30 cellular contexts compared by ENCODE assay signal in the genomic region with DNA sequence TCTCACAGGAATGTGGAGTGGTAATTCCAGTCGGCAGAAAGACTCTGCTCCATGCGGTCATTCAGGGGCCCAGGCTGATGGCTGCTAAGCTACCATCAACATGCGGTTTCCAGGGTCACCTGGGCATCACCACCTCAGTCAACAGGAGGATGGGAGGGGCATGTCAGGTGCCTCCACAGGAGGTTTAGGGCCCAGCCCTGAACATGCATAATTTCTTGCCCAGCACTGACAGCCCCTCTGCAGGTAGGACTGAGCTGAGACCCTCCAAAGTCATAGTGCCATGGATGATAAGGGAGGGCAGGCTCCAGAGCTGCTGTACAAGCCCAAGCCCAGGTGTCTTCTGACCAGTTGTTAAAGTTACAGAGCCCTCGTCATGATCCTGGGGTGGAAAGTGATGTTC.
"Had no signal": no experiment of that assay in that cellular context is flagged by ENCODE, and none has a peak within 500 bp of the region (broad histone marks: within the 10 kb centered on the region; RNA-seq: fewer than 3 reads in every experiment).

No MANE protein-coding gene starts in this region.

- DNase-seq: activated CD4-positive, alpha-beta memory T cell treated with anti-CD3 and anti-CD28 coated beads for 36 hours; activated CD4-positive, alpha-beta T cell treated with anti-CD3 and anti-CD28 coated beads for 36 hours; activated CD4-positive, alpha-beta T cell treated with anti-CD3 and anti-CD28 coated beads, Interleukin-2, amount 10 ng/mL, durations not matched to agents 24 days and 14 days; activated CD4-positive, CD25-positive, alpha-beta regulatory T cell; activated CD4-positive, CD25-positive, alpha-beta regulatory T cell treated with anti-CD3 and anti-CD28 coated beads, Interleukin-2, amount 50 U/mL, for 72 hours; activated CD8-positive, alpha-beta memory T cell treated with anti-CD3 and anti-CD28 coated beads, Interleukin-2, amount 10 ng/mL, durations not matched to agents 7 days and 5 days; activated CD8-positive, alpha-beta memory T cell treated with anti-CD3 and anti-CD28 coated beads, Interleukin-2, amount 50 U/mL, for 4 hours; activated CD8-positive, alpha-beta T cell treated with anti-CD3 and anti-CD28 coated beads, Interleukin-2, amount 10 ng/mL, durations not matched to agents 7 days and 5 days; activated effector memory CD4-positive, alpha-beta T cell treated with anti-CD3 and anti-CD28 coated beads, Interleukin-2, amount 50 U/mL, for 16 hours; activated naive CD4-positive, alpha-beta T cell treated with anti-CD3 and anti-CD28 coated beads for 36 hours; activated naive CD8-positive, alpha-beta T cell treated with anti-CD3 and anti-CD28 coated beads for 36 hours; activated naive CD8-positive, alpha-beta T cell treated with anti-CD3 and anti-CD28 coated beads, Interleukin-2, amount 50 U/mL, for 24 hours; activated T-cell treated with anti-CD3 and anti-CD28 coated beads, Interleukin-2, amount 50 U/mL, for 1 hour; activated T-cell treated with anti-CD3 and anti-CD28 coated beads, Interleukin-2, amount 50 U/mL, for 48 hours; brain microvascular endothelial cell; caudate nucleus; cortex of kidney; dermis blood vessel endothelial cell; effector CD8-positive, alpha-beta T cell; foreskin fibroblast; head of caudate nucleus; T-helper 2 cell had no signal

- H3K9me3 ChIP-seq: adrenal gland had no signal

- H3K4me3 Mint-ChIP-seq: activated CD4-positive, alpha-beta memory T cell treated with anti-CD3 and anti-CD28 coated beads for 36 hours; activated CD4-positive, alpha-beta T cell treated with anti-CD3 and anti-CD28 coated beads for 36 hours; activated CD4-positive, alpha-beta T cell treated with anti-CD3 and anti-CD28 coated beads, Interleukin-2, amount 10 ng/mL, durations not matched to agents 24 days and 14 days; activated CD8-positive, alpha-beta memory T cell treated with anti-CD3 and anti-CD28 coated beads, Interleukin-2, amount 10 ng/mL, durations not matched to agents 7 days and 5 days; activated CD8-positive, alpha-beta T cell treated with anti-CD3 and anti-CD28 coated beads, Interleukin-2, amount 10 ng/mL, durations not matched to agents 7 days and 5 days; activated naive CD4-positive, alpha-beta T cell treated with anti-CD3 and anti-CD28 coated beads for 36 hours; activated naive CD4-positive, alpha-beta T cell treated with anti-CD3 and anti-CD28 coated beads, Interleukin-2, amount 50 U/mL, for 24 hours; activated naive CD8-positive, alpha-beta T cell treated with anti-CD3 and anti-CD28 coated beads for 36 hours; activated naive CD8-positive, alpha-beta T cell treated with anti-CD3 and anti-CD28 coated beads, Interleukin-2, amount 50 U/mL, for 24 hours; activated T-helper 1 cell treated with anti-CD3 and anti-CD28 coated beads, Interleukin-12 subunit alpha, Interleukin-12 subunit beta, Interleukin-2, Interleukin-4 antibody, amounts not matched to agents 30 ng/mL and 10 ng/mL and 1 ng/mL, durations not matched to agents 14 hours and 24 hours and 36 hours had no signal

- FAIRE-seq: astrocyte, bronchial epithelial cell, colon, frontal cortex had no signal

- H3K4me1 ChIP-seq: adrenal gland had no signal

- H3K27me3 ChIP-seq: adrenal gland, brain microvascular endothelial cell had no signal

- H3K4me3 ChIP-seq: adrenal gland had no signal

- H3K27ac Mint-ChIP-seq: activated CD4-positive, alpha-beta memory T cell treated with anti-CD3 and anti-CD28 coated beads for 36 hours; activated CD4-positive, alpha-beta T cell treated with anti-CD3 and anti-CD28 coated beads for 36 hours; activated CD4-positive, alpha-beta T cell treated with anti-CD3 and anti-CD28 coated beads, Interleukin-2, amount 10 ng/mL, durations not matched to agents 24 days and 14 days; activated CD8-positive, alpha-beta memory T cell treated with anti-CD3 and anti-CD28 coated beads, Interleukin-2, amount 10 ng/mL, durations not matched to agents 7 days and 5 days; activated CD8-positive, alpha-beta T cell treated with anti-CD3 and anti-CD28 coated beads, Interleukin-2, amount 10 ng/mL, durations not matched to agents 7 days and 5 days; activated naive CD4-positive, alpha-beta T cell treated with anti-CD3 and anti-CD28 coated beads for 36 hours; activated naive CD4-positive, alpha-beta T cell treated with anti-CD3 and anti-CD28 coated beads, Interleukin-2, amount 50 U/mL, for 24 hours; activated naive CD8-positive, alpha-beta T cell treated with anti-CD3 and anti-CD28 coated beads for 36 hours; activated naive CD8-positive, alpha-beta T cell treated with anti-CD3 and anti-CD28 coated beads, Interleukin-2, amount 50 U/mL, for 24 hours; activated T-helper 1 cell treated with anti-CD3 and anti-CD28 coated beads, Interleukin-12 subunit alpha, Interleukin-12 subunit beta, Interleukin-2, Interleukin-4 antibody, amounts not matched to agents 30 ng/mL and 10 ng/mL and 1 ng/mL, durations not matched to agents 14 hours and 24 hours and 36 hours; activated T-helper 2 cell treated with anti-CD3 and anti-CD28 coated beads, Interferon-gamma antibody, Interleukin-2, Interleukin-4, amounts not matched to agents 10 μg/mL and 5 μg/mL and 100 μg/mL, durations not matched to agents 14 hours and 24 hours and 36 hours had no signal

- H3K4me1 Mint-ChIP-seq: activated CD4-positive, alpha-beta T cell treated with anti-CD3 and anti-CD28 coated beads for 36 hours; activated CD4-positive, alpha-beta T cell treated with anti-CD3 and anti-CD28 coated beads, Interleukin-2, amount 10 ng/mL, durations not matched to agents 24 days and 14 days; activated CD8-positive, alpha-beta memory T cell treated with anti-CD3 and anti-CD28 coated beads, Interleukin-2, amount 10 ng/mL, durations not matched to agents 7 days and 5 days; activated naive CD4-positive, alpha-beta T cell treated with anti-CD3 and anti-CD28 coated beads, Interleukin-2, amount 50 U/mL, for 24 hours; activated naive CD8-positive, alpha-beta T cell treated with anti-CD3 and anti-CD28 coated beads for 36 hours; activated naive CD8-positive, alpha-beta T cell treated with anti-CD3 and anti-CD28 coated beads, Interleukin-2, amount 50 U/mL, for 24 hours had no signal

- H3K9me3 Mint-ChIP-seq: activated CD4-positive, alpha-beta T cell treated with anti-CD3 and anti-CD28 coated beads, Interleukin-2, amount 10 ng/mL, durations not matched to agents 24 days and 14 days; activated naive CD4-positive, alpha-beta T cell treated with anti-CD3 and anti-CD28 coated beads for 36 hours; activated naive CD4-positive, alpha-beta T cell treated with anti-CD3 and anti-CD28 coated beads, Interleukin-2, amount 50 U/mL, for 24 hours; activated naive CD8-positive, alpha-beta T cell treated with anti-CD3 and anti-CD28 coated beads for 36 hours; activated naive CD8-positive, alpha-beta T cell treated with anti-CD3 and anti-CD28 coated beads, Interleukin-2, amount 50 U/mL, for 24 hours; activated T-helper 1 cell treated with anti-CD3 and anti-CD28 coated beads, Interleukin-12 subunit alpha, Interleukin-12 subunit beta, Interleukin-2, Interleukin-4 antibody, amounts not matched to agents 30 ng/mL and 10 ng/mL and 1 ng/mL, durations not matched to agents 14 hours and 24 hours and 36 hours; activated T-helper 2 cell treated with anti-CD3 and anti-CD28 coated beads, Interferon-gamma antibody, Interleukin-2, Interleukin-4, amounts not matched to agents 10 μg/mL and 5 μg/mL and 100 μg/mL, durations not matched to agents 14 hours and 24 hours and 36 hours had no signal

- H3K36me3 Mint-ChIP-seq: activated CD8-positive, alpha-beta memory T cell treated with anti-CD3 and anti-CD28 coated beads, Interleukin-2, amount 10 ng/mL, durations not matched to agents 7 days and 5 days; activated naive CD4-positive, alpha-beta T cell treated with anti-CD3 and anti-CD28 coated beads, Interleukin-2, amount 50 U/mL, for 24 hours; activated naive CD8-positive, alpha-beta T cell treated with anti-CD3 and anti-CD28 coated beads for 36 hours had no signal

- H3K27me3 Mint-ChIP-seq: activated CD4-positive, alpha-beta T cell treated with anti-CD3 and anti-CD28 coated beads, Interleukin-2, amount 10 ng/mL, durations not matched to agents 24 days and 14 days; activated naive CD4-positive, alpha-beta T cell treated with anti-CD3 and anti-CD28 coated beads, Interleukin-2, amount 50 U/mL, for 24 hours; activated naive CD8-positive, alpha-beta T cell treated with anti-CD3 and anti-CD28 coated beads for 36 hours had no signal

- H3K36me3 ChIP-seq: adrenal gland, brain microvascular endothelial cell had no signal

- H3K27ac ChIP-seq: adrenal gland, brain microvascular endothelial cell had no signal
